1 cellular context compared by ENCODE assay signal in the genomic region with DNA sequence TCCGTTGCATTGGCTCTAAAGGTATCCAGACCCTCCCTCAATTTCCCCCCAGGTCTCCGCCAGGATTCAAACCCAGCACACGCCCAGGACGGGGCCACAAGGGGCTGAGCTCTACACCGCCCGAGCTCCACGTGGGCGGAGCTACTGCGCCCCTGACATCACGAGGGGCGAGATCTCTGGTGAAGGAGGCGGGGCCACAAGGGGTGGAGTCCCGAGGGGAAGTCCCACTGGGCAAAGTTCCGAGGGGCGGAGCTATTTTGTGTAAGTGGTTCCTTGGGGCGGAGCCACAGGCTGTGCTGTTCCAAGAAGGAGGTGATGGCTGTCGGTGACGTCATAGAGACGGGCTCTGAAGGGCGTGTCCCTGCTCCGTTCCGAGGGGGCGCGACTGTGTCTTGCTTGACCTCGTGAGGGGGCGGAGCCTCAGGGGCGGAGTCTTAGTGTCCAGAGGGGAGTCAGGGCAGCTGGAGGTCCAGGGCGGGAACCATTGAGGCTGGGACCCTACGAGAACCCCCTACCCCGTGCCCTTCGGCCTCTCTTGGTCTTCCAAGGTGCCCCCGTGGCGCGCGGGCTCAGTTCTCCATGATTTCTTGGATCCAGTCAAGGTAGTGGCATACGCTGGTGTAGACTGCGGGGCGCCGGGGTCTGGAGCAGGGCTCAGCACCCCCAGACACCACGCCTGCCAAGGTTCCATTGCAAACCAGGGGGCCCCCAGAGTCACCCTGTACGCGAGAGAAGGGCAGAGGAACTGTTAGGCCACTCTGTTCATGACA.
TF ChIP-seq lines count a peak whose summit lies in the region.

No MANE protein-coding gene starts in this region.

TF ChIP-seq in H1, 55 proteins besides CTCF, POLR2A, EP300 and RAD21:
- TF ChIP-seq CBX8 (IDR thresholded peaks at IDR 0.05; ENCODE audit: borderline replicate concordance, low read depth, low read length) (no peak), SIN3A (conservative IDR thresholded peaks at IDR 0.05 in 1 of 2, IDR thresholded peaks at IDR 0.05 in 1 of 2; ENCODE audit: low read depth in 1 of 2, low read length in 2 of 2) (0 out of 4 replicates have a peak, but pooled peaks of 1 of the 2 experiments have one; percentile 20), RNF2 (IDR thresholded peaks at IDR 0.05; ENCODE audit: borderline replicate concordance, low read depth, low read length, missing control alignments, poor library complexity, severe bottlenecking) (no peak), NRF1 (IDR thresholded peaks at IDR 0.05; ENCODE audit: low read depth, low read length) (no peak), GABPA (IDR thresholded peaks at IDR 0.05; ENCODE audit: borderline replicate concordance, insufficient read depth, low read length) (no peak), PHF8 (conservative IDR thresholded peaks at IDR 0.05; ENCODE audit: low read depth, low read length) (no peak), EZH2 (IDR thresholded peaks at IDR 0.05; ENCODE audit: low read depth, low read length, severe bottlenecking) (no peak), SIX5 (IDR thresholded peaks at IDR 0.05; ENCODE audit: low read depth, low read length) (no peak), CHD1 (IDR thresholded peaks at IDR 0.05; ENCODE audit: low read depth, low read length) (no peak), TAF7 (optimal IDR thresholded peaks at IDR 0.05; ENCODE audit: borderline replicate concordance, low read depth, low read length) (no peak), RFX5 (IDR thresholded peaks at IDR 0.05; ENCODE audit: borderline replicate concordance, low read depth, low read length) (no peak), ATF2 (IDR thresholded peaks at IDR 0.05; ENCODE audit: low read length) (peak; percentile 47; the same call in 1 of the 2 replicates), JUND (IDR thresholded peaks at IDR 0.05; ENCODE audit: low read length) (peak; percentile 78), E2F6 (IDR thresholded peaks at IDR 0.05) (no peak), CREB1 (IDR thresholded peaks at IDR 0.05) (peak; percentile 82), ASH2L (IDR thresholded peaks at IDR 0.05; ENCODE audit: low read length) (no peak), SP2 (IDR thresholded peaks at IDR 0.05; ENCODE audit: low read length) (no peak), FOSL1 (IDR thresholded peaks at IDR 0.05; ENCODE audit: insufficient read depth, low read depth, low read length) (no peak)
